Comparison of ENCODE assay signal across 8 cellular contexts in the genomic region with DNA sequence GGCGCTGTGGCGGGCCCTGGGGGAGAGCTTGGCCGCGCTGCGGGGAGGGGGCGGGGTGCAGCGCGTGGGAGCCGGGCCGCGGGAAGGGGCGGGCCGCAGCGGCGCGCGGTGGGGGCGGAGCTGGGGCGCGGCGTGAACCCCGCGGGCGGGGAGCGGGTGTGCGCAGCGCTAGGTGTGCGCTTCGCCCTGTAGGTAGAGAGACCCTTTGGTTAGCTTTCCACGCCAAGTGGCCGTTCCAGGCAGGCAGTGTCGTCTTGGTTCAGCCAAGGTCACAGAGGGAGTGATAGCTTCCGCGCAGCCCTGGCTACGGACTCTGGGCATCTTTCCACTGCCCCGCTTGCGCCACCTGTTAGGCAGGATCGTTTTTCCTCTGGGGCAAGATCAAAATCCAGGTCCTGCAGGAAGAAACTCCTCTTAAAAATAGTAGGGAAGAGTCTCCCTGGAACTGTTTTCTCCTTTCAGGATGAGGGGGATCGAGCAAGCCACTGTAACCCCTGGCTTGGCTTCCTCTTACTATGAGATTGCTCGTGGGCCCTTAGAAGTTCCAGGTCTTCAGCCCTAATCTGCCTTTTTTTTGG. TPM values are rescaled to one million over a fixed set of nuclear protein-coding genes. Genes with fewer than 3 reads are reported as not detected.
DNase-seq lines count a peak whose midpoint lies in the region; ATAC-seq and TF ChIP-seq lines count a peak whose summit lies in the region.

No MANE protein-coding gene starts in this region.

- peak overlapping the region; percentile 92 to 100 (median 99) for H3K4me3 Mint-ChIP-seq in immature natural killer cell
- H3K4me3 Mint-ChIP-seq in stimulated activated naive B cell treated with anti-CD40 and anti-IgM and Interleukin-4, amounts not matched to agents 10 μg/mL and 1 μg/mL and 100 μg/mL, for 72 hours: peak overlapping the region; percentile 91 to 99

- TF ChIP-seq CTCF in GM13976 (IDR thresholded peaks at IDR 0.05; ENCODE audit: borderline replicate concordance, control extremely low read depth, extremely low read depth, insufficient read depth, missing control alignments) (no peak), astrocyte of the spinal cord (IDR thresholded peaks at IDR 0.05; ENCODE audit: low read depth, low read length) (peak; percentile 11)

- DNase-seq in ACHN: peak; percentile 36
- DNase-seq in GM13976 (ENCODE audit: low spot score): peak; percentile 83
- DNase-seq in NCI-H2227 treated with DMSO at 0.1 percent for 48 hours (lab: John Stamatoyannopoulos, UW): peak; percentile 69
- peak; percentile 38 for DNase-seq in astrocyte of the spinal cord (ENCODE audit: low read depth, low spot score)
- DNase-seq in immature natural killer cell: no peak
- no peak for DNase-seq in stimulated activated naive B cell treated with anti-CD40 and anti-IgM and Interleukin-4, amounts not matched to agents 10 μg/mL and 1 μg/mL and 100 μg/mL, for 72 hours
- DNase-seq in NCI-H446 (lab: John Stamatoyannopoulos, UW): no peak

- peaks cover 3 to 26% (median 15%) of the 10 kb centered on the region in 3 donors for H3K36me3 Mint-ChIP-seq in immature natural killer cell
- H3K36me3 Mint-ChIP-seq in stimulated activated naive B cell treated with anti-CD40 and anti-IgM and Interleukin-4, amounts not matched to agents 10 μg/mL and 1 μg/mL and 100 μg/mL, for 72 hours: peaks cover 37 to 59% of the 10 kb centered on the region in 2 donors

- no peaks in the 10 kb centered on the region for H3K9me3 Mint-ChIP-seq in immature natural killer cell
- H3K9me3 Mint-ChIP-seq in stimulated activated naive B cell treated with anti-CD40 and anti-IgM and Interleukin-4, amounts not matched to agents 10 μg/mL and 1 μg/mL and 100 μg/mL, for 72 hours: no peaks in the 10 kb centered on the region

- H3K27ac Mint-ChIP-seq in immature natural killer cell: peak overlapping the region; percentile 82 to 99 (median 97)
- peak overlapping the region; percentile 99 for H3K27ac Mint-ChIP-seq in stimulated activated naive B cell treated with anti-CD40 and anti-IgM and Interleukin-4, amounts not matched to agents 10 μg/mL and 1 μg/mL and 100 μg/mL, for 72 hours

- peak; percentile 59 for ATAC-seq in HG02759 (IDR thresholded peaks at IDR 0.05; ENCODE audit: unreplicated experiment)
- peak; percentile 72 to 78 for ATAC-seq in stimulated activated naive B cell treated with anti-CD40 and anti-IgM and Interleukin-4, amounts not matched to agents 10 μg/mL and 1 μg/mL and 100 μg/mL, for 72 hours (replicated peaks)

- H3K4me3 ChIP-seq in astrocyte of the spinal cord (ENCODE audit: low read depth, low read length): peak overlapping the region; percentile 83

- H3K4me1 Mint-ChIP-seq in immature natural killer cell: peaks cover 42 to 53% of the 10 kb centered on the region in 2 donors
- H3K4me1 Mint-ChIP-seq in stimulated activated naive B cell treated with anti-CD40 and anti-IgM and Interleukin-4, amounts not matched to agents 10 μg/mL and 1 μg/mL and 100 μg/mL, for 72 hours: peaks cover 25 to 34% of the 10 kb centered on the region in 2 donors

- in situ Hi-C loops in ACHN (cut with HindIII; ENCODE audit: low pct_ligation_motif_present, low pct_unique_long_range_greater_than_20kb, low sequenced_read_pairs) (no loop called here), GM13976 (cut with MboI; ENCODE audit: low sequenced_read_pairs, unreplicated experiment) (no loop called here), astrocyte of the spinal cord (cut with HindIII; ENCODE audit: low sequenced_read_pairs) (no loop called here)

- peaks cover 8 to 13% (median 9%) of the 10 kb centered on the region in 3 donors for H3K27me3 Mint-ChIP-seq in immature natural killer cell (ENCODE audit: low read depth in 3 of 3)
- H3K27me3 Mint-ChIP-seq in stimulated activated naive B cell treated with anti-CD40 and anti-IgM and Interleukin-4, amounts not matched to agents 10 μg/mL and 1 μg/mL and 100 μg/mL, for 72 hours: no peaks in the 10 kb centered on the region

RNA-seq across cellular contexts. Expression of a gene that starts 0.4 kb away (rescaled TPM):
- polyA plus RNA-seq in immature natural killer cell: 100 to 1,000 TPM; 212 to 366 (median 295) TPM

RNA-seq across cellular contexts. Expression of a gene that starts 0.8 kb away (rescaled TPM):
- 10 to 100 TPM; 14.0 to 26.0 (median 21.0) TPM for polyA plus RNA-seq in immature natural killer cell

RNA-seq across cellular contexts. Expression of a gene that starts 9.1 kb away (rescaled TPM):
- not detected for polyA plus RNA-seq in immature natural killer cell

RNA-seq across cellular contexts. Expression of a gene that starts 23.5 kb away (rescaled TPM):
- 10 to 100 TPM; 17.2 to 41.1 (median 20.8) TPM for polyA plus RNA-seq in immature natural killer cell

RNA-seq across cellular contexts. Expression of a gene that starts 41.2 kb away (rescaled TPM):
- polyA plus RNA-seq in immature natural killer cell: 10 to 100 TPM in 2 of 3 donors, 1 to 10 TPM in 1; 7.5 to 53.0 (median 16.1) TPM

Comparison
In these comparisons a context has a peak if more than half of its experiments do, and no peak if none do; other contexts are left out.
1. DNase-seq: peak in ACHN (single experiment), GM13976 (single experiment), NCI-H2227 treated with DMSO at 0.1 percent for 48 hours (single experiment) and astrocyte of the spinal cord (single experiment); none in immature natural killer cell (0 of 3), stimulated activated naive B cell treated with anti-CD40 and anti-IgM and Interleukin-4, amounts not matched to agents 10 μg/mL and 1 μg/mL and 100 μg/mL, for 72 hours (single experiment) and NCI-H446 (0 of 2).